23 cellular contexts compared by ENCODE assay signal in the genomic region with DNA sequence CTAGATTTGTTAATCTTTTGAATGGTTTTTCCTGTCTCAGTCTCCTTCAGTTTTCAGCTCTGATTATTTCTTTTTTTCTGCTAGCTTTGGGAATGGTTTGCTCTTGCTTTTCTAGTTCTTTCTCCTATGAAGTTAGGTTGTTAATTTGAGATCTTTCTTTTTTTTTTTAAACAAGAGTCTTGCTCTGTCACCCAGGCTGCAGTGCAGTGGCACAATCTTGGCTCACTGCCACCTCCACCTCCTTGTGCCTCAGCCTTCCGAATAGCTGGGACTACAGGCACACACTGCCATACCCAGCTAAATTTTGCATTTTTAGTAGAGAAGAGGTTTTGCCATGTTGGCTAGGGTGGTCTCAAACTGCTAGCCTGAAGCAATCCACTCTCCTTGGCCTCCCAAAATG.
"Had no signal": no experiment of that assay in that cellular context is flagged by ENCODE, and none has a peak within 500 bp of the region (broad histone marks: within the 10 kb centered on the region; RNA-seq: fewer than 3 reads in every experiment).

No MANE protein-coding gene starts in this region.

- DNase-seq: activated CD4-positive, alpha-beta memory T cell treated with anti-CD3 and anti-CD28 coated beads for 36 hours; activated CD4-positive, alpha-beta T cell treated with anti-CD3 and anti-CD28 coated beads for 48 hours; activated CD4-positive, CD25-positive, alpha-beta regulatory T cell; activated naive CD4-positive, alpha-beta T cell; effector memory CD4-positive, alpha-beta T cell; foreskin keratinocyte; immature natural killer cell; left lung; sigmoid colon; SJCRH30; stimulated activated CD4-positive, alpha-beta T cell treated with anti-CD3 and anti-CD28 coated beads, Interleukin-2, amount 100 ng/mL, for 48 hours; stimulated activated CD8-positive, alpha-beta memory T cell treated with anti-CD3 and anti-CD28 coated beads, Interleukin-4, amount 100 ng/mL, for 48 hours; stimulated activated naive CD4-positive, alpha-beta T cell treated with Interleukin-2 at 50 U/mL for 16 hours; T-helper 1 cell; T-helper 9 cell had no signal

- H3K27ac Mint-ChIP-seq: activated CD4-positive, alpha-beta memory T cell treated with anti-CD3 and anti-CD28 coated beads for 36 hours; activated T-helper 2 cell treated with anti-CD3 and anti-CD28 coated beads, Interferon-gamma antibody, Interleukin-2, Interleukin-4, amounts not matched to agents 10 μg/mL and 5 μg/mL and 100 μg/mL, durations not matched to agents 14 hours and 24 hours and 36 hours; nephron had no signal

- H3K4me3 ChIP-seq: hepatocyte, left lung, sigmoid colon, SJCRH30, smooth muscle cell, thoracic aorta, upper lobe of left lung had no signal

- H3K4me1 Mint-ChIP-seq: immature natural killer cell, nephron had no signal

- H3K79me2 ChIP-seq: hepatocyte, parathyroid adenoma had no signal

- ATAC-seq: foreskin keratinocyte, left lung had no signal

- H3K9me3 Mint-ChIP-seq: activated CD4-positive, alpha-beta memory T cell treated with anti-CD3 and anti-CD28 coated beads for 36 hours; activated T-helper 2 cell treated with anti-CD3 and anti-CD28 coated beads, Interferon-gamma antibody, Interleukin-2, Interleukin-4, amounts not matched to agents 10 μg/mL and 5 μg/mL and 100 μg/mL, durations not matched to agents 14 hours and 24 hours and 36 hours; immature natural killer cell had no signal

- H3K9ac ChIP-seq: parathyroid adenoma had no signal

- H3K4me3 Mint-ChIP-seq: activated CD4-positive, alpha-beta memory T cell treated with anti-CD3 and anti-CD28 coated beads for 36 hours; activated naive CD8-positive, alpha-beta T cell; immature natural killer cell; nephron had no signal

- H3K9me3 ChIP-seq: left lung, sigmoid colon, SJCRH30, thoracic aorta, upper lobe of left lung had no signal

- H2AFZ ChIP-seq: hepatocyte, parathyroid adenoma had no signal

- H3K27ac ChIP-seq: foreskin keratinocyte, hepatocyte, left lung, parathyroid adenoma, sigmoid colon, SJCRH30, thoracic aorta, upper lobe of left lung had no signal

- H3K27me3 Mint-ChIP-seq: activated CD4-positive, alpha-beta memory T cell treated with anti-CD3 and anti-CD28 coated beads for 36 hours; activated naive CD8-positive, alpha-beta T cell had no signal

- H3K4me1 ChIP-seq: foreskin keratinocyte, left lung, parathyroid adenoma, sigmoid colon, SJCRH30, upper lobe of left lung had no signal

- H3K27me3 ChIP-seq: foreskin keratinocyte, hepatocyte, left lung, sigmoid colon, SJCRH30, upper lobe of left lung had no signal

- H3K4me2 ChIP-seq: hepatocyte, smooth muscle cell had no signal
